In the genomic region with DNA sequence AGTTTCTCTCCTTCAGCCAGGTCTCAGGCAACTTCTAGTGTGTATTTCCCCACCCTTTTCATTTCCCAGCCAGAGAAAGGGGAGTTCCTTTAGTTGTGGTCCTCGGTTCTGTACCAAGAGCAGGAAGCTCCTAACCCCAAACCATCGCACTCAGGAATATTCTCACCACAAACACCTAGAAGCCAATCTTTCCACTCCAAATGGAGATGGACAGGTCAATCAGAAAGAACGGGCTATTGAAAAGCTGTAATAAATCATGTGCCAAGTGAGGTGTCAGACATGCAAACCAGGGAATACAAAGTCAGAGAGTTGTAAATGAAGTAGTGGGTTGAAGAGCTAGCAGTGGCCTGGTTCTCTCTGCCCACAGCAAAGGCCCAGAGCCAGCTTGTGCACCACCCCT, we compare ENCODE assay signal across 1 cellular context.
TF ChIP-seq lines count a peak whose summit lies in the region.

No MANE protein-coding gene starts in this region.

TF ChIP-seq in GM12878, 131 proteins besides CTCF, POLR2A, EP300 and RAD21 (continued from another document):
- TF ChIP-seq, protein P1, sequence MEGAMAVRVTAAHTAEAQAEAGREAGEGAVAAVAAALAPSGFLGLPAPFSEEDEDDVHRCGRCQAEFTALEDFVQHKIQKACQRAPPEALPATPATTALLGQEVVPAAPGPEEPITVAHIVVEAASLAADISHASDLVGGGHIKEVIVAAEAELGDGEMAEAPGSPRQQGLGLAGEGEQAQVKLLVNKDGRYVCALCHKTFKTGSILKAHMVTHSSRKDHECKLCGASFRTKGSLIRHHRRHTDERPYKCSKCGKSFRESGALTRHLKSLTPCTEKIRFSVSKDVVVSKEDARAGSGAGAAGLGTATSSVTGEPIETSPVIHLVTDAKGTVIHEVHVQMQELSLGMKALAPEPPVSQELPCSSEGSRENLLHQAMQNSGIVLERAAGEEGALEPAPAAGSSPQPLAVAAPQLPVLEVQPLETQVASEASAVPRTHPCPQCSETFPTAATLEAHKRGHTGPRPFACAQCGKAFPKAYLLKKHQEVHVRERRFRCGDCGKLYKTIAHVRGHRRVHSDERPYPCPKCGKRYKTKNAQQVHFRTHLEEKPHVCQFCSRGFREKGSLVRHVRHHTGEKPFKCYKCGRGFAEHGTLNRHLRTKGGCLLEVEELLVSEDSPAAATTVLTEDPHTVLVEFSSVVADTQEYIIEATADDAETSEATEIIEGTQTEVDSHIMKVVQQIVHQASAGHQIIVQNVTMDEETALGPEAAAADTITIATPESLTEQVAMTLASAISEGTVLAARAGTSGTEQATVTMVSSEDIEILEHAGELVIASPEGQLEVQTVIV (IDR thresholded peaks at IDR 0.05; ENCODE audit: borderline replicate concordance, partially characterized antibody) = no peak
- TF ChIP-seq IKZF2 (IDR thresholded peaks at IDR 0.05) (peak; percentile 47 to 51; a peak in 2 of 4 replicates), BACH1 (IDR thresholded peaks at IDR 0.05; ENCODE audit: borderline replicate concordance) (no peak), MEF2A (IDR thresholded peaks at IDR 0.05; ENCODE audit: insufficient read depth, low read depth, low read length) (no peak), RUNX3 (IDR thresholded peaks at IDR 0.05; ENCODE audit: low read length) (peak; percentile 67; the same call in 1 of the 2 replicates), CREM (IDR thresholded peaks at IDR 0.05; ENCODE audit: low read depth) (no peak), EED (IDR thresholded peaks at IDR 0.05; ENCODE audit: low read depth) (peak; percentile 44; the same call in 1 of the 2 replicates), ZNF24 (IDR thresholded peaks at IDR 0.05) (no peak), NR2C1 (IDR thresholded peaks at IDR 0.05) (no peak)
- TF ChIP-seq, protein P2, sequence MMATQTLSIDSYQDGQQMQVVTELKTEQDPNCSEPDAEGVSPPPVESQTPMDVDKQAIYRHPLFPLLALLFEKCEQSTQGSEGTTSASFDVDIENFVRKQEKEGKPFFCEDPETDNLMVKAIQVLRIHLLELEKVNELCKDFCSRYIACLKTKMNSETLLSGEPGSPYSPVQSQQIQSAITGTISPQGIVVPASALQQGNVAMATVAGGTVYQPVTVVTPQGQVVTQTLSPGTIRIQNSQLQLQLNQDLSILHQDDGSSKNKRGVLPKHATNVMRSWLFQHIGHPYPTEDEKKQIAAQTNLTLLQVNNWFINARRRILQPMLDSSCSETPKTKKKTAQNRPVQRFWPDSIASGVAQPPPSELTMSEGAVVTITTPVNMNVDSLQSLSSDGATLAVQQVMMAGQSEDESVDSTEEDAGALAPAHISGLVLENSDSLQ (IDR thresholded peaks at IDR 0.05) = peak; percentile 65
